ENCODE assay signal across 1 cellular context in the genomic region with DNA sequence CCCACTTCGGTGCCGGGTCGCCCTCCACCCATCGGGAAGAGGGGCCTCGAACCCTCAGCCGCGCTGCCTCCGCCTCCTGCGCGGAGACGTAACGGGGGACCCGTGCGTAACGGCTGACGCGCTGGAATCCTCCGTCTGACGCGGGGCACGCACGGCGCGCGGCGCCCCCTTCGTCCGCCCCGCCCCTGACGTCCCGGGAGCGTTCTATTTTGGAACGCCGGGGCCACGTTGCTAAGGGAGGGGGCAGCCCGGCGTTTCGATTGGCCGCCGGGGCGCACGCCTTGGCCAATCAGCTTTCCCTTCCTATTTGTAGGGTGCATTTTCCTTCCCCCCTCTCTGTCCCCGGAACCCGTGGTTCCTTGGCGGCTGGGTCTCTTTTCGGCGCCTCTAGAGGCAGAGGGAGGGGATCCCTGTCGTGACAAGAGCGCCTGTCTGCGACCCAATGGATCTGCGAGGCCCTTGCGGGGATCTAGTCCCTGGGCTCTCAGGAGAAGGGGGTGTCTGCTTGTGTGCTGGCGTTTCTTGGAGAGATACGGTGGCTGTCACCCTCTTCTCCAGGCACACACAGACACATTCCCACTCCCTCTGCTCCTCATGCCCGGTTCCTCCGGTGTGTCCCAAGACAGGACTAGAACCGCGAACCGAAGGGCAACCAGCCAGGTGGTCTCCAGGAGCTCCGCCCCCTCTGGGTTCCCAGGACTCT.
TF ChIP-seq lines count a peak whose summit lies in the region.

No MANE protein-coding gene starts in this region.

TF ChIP-seq in HepG2, 621 proteins besides CTCF, POLR2A, EP300 and RAD21 (continued from another document and continues in another):
- peak; percentile 85 for TF ChIP-seq ZHX1 (CRISPR knock-in tag; IDR thresholded peaks at IDR 0.05; ENCODE audit: low read depth)
- TF ChIP-seq ATF1 (CRISPR knock-in tag; IDR thresholded peaks at IDR 0.05): peak; percentile 85
- TF ChIP-seq ZNF570 (CRISPR knock-in tag; IDR thresholded peaks at IDR 0.05; ENCODE audit: borderline replicate concordance): no peak
- TF ChIP-seq, protein P1, sequence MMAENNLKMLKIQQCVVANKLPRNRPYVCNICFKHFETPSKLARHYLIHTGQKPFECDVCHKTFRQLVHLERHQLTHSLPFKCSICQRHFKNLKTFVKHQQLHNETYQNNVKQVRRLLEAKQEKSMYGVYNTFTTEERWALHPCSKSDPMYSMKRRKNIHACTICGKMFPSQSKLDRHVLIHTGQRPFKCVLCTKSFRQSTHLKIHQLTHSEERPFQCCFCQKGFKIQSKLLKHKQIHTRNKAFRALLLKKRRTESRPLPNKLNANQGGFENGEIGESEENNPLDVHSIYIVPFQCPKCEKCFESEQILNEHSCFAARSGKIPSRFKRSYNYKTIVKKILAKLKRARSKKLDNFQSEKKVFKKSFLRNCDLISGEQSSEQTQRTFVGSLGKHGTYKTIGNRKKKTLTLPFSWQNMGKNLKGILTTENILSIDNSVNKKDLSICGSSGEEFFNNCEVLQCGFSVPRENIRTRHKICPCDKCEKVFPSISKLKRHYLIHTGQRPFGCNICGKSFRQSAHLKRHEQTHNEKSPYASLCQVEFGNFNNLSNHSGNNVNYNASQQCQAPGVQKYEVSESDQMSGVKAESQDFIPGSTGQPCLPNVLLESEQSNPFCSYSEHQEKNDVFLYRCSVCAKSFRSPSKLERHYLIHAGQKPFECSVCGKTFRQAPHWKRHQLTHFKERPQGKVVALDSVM (CRISPR knock-in tag; IDR thresholded peaks at IDR 0.05): no peak; the same call in 1 of the 2 replicates
- no peak for TF ChIP-seq ZNF33B (CRISPR knock-in tag; IDR thresholded peaks at IDR 0.05)
- TF ChIP-seq MED1 (CRISPR knock-in tag; IDR thresholded peaks at IDR 0.05): 0 out of 2 replicates have a peak, but pooled peaks have one; percentile 31
- TF ChIP-seq, protein P2, sequence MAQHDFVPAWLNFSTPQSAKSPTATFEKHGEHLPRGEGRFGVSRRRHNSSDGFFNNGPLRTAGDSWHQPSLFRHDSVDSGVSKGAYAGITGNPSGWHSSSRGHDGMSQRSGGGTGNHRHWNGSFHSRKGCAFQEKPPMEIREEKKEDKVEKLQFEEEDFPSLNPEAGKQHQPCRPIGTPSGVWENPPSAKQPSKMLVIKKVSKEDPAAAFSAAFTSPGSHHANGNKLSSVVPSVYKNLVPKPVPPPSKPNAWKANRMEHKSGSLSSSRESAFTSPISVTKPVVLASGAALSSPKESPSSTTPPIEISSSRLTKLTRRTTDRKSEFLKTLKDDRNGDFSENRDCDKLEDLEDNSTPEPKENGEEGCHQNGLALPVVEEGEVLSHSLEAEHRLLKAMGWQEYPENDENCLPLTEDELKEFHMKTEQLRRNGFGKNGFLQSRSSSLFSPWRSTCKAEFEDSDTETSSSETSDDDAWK (CRISPR knock-in tag; IDR thresholded peaks at IDR 0.05): no peak
- TF ChIP-seq ZSCAN12 (CRISPR knock-in tag; IDR thresholded peaks at IDR 0.05): no peak
- no peak for TF ChIP-seq ZFP82 (CRISPR knock-in tag; IDR thresholded peaks at IDR 0.05; ENCODE audit: borderline replicate concordance)
- TF ChIP-seq, protein P3, sequence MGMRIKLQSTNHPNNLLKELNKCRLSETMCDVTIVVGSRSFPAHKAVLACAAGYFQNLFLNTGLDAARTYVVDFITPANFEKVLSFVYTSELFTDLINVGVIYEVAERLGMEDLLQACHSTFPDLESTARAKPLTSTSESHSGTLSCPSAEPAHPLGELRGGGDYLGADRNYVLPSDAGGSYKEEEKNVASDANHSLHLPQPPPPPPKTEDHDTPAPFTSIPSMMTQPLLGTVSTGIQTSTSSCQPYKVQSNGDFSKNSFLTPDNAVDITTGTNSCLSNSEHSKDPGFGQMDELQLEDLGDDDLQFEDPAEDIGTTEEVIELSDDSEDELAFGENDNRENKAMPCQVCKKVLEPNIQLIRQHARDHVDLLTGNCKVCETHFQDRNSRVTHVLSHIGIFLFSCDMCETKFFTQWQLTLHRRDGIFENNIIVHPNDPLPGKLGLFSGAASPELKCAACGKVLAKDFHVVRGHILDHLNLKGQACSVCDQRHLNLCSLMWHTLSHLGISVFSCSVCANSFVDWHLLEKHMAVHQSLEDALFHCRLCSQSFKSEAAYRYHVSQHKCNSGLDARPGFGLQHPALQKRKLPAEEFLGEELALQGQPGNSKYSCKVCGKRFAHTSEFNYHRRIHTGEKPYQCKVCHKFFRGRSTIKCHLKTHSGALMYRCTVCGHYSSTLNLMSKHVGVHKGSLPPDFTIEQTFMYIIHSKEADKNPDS (CRISPR knock-in tag; IDR thresholded peaks at IDR 0.05): no peak; the same call in 1 of the 2 replicates
- no peak for TF ChIP-seq KDM4B (CRISPR knock-in tag; IDR thresholded peaks at IDR 0.05)
- peak; percentile 54; the same call in 1 of the 2 replicates for TF ChIP-seq ZNF414 (CRISPR knock-in tag; IDR thresholded peaks at IDR 0.05)
- no peak for TF ChIP-seq ZNF614 (CRISPR knock-in tag; IDR thresholded peaks at IDR 0.05; ENCODE audit: borderline replicate concordance)
- TF ChIP-seq, protein P4, sequence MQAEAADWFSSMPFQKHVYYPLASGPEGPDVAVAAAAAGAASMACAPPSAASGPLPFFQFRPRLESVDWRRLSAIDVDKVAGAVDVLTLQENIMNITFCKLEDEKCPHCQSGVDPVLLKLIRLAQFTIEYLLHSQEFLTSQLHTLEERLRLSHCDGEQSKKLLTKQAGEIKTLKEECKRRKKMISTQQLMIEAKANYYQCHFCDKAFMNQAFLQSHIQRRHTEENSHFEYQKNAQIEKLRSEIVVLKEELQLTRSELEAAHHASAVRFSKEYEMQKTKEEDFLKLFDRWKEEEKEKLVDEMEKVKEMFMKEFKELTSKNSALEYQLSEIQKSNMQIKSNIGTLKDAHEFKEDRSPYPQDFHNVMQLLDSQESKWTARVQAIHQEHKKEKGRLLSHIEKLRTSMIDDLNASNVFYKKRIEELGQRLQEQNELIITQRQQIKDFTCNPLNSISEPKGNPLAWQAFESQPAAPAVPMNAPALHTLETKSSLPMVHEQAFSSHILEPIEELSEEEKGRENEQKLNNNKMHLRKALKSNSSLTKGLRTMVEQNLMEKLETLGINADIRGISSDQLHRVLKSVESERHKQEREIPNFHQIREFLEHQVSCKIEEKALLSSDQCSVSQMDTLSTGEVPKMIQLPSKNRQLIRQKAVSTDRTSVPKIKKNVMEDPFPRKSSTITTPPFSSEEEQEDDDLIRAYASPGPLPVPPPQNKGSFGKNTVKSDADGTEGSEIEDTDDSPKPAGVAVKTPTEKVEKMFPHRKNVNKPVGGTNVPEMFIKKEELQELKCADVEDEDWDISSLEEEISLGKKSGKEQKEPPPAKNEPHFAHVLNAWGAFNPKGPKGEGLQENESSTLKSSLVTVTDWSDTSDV (CRISPR knock-in tag; IDR thresholded peaks at IDR 0.05): 0 out of 2 replicates have a peak, but pooled peaks have one; percentile 46
- peak; percentile 82 for TF ChIP-seq SPEN (CRISPR knock-in tag; IDR thresholded peaks at IDR 0.05; ENCODE audit: low read depth)
- TF ChIP-seq, protein P5, sequence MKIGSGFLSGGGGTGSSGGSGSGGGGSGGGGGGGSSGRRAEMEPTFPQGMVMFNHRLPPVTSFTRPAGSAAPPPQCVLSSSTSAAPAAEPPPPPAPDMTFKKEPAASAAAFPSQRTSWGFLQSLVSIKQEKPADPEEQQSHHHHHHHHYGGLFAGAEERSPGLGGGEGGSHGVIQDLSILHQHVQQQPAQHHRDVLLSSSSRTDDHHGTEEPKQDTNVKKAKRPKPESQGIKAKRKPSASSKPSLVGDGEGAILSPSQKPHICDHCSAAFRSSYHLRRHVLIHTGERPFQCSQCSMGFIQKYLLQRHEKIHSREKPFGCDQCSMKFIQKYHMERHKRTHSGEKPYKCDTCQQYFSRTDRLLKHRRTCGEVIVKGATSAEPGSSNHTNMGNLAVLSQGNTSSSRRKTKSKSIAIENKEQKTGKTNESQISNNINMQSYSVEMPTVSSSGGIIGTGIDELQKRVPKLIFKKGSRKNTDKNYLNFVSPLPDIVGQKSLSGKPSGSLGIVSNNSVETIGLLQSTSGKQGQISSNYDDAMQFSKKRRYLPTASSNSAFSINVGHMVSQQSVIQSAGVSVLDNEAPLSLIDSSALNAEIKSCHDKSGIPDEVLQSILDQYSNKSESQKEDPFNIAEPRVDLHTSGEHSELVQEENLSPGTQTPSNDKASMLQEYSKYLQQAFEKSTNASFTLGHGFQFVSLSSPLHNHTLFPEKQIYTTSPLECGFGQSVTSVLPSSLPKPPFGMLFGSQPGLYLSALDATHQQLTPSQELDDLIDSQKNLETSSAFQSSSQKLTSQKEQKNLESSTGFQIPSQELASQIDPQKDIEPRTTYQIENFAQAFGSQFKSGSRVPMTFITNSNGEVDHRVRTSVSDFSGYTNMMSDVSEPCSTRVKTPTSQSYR (CRISPR knock-in tag; IDR thresholded peaks at IDR 0.05; ENCODE audit: borderline replicate concordance): peak; percentile 3; the same call in 1 of the 2 replicates
- peak; percentile 81 for TF ChIP-seq RFX5 (IDR thresholded peaks at IDR 0.05; ENCODE audit: low read depth, low read length)
- TF ChIP-seq PCBP2 (optimal IDR thresholded peaks at IDR 0.05; ENCODE audit: low read depth, low read length, poor library complexity, severe bottlenecking): no peak
- no peak for TF ChIP-seq ZNF530 (CRISPR knock-in tag; IDR thresholded peaks at IDR 0.05; ENCODE audit: low read depth)
- peak; percentile 99 for TF ChIP-seq HOXA3 (CRISPR knock-in tag; IDR thresholded peaks at IDR 0.05)
- TF ChIP-seq ZNF672 (CRISPR knock-in tag; IDR thresholded peaks at IDR 0.05): no peak
- TF ChIP-seq ATF6 (CRISPR knock-in tag; conservative IDR thresholded peaks at IDR 0.05): no peak
- no peak for TF ChIP-seq SRSF4 (IDR thresholded peaks at IDR 0.05; ENCODE audit: low read depth, low read length, poor library complexity, severe bottlenecking)
- TF ChIP-seq ELK4 (CRISPR knock-in tag; IDR thresholded peaks at IDR 0.05; ENCODE audit: borderline replicate concordance): no peak
- TF ChIP-seq ZNF776 (CRISPR knock-in tag; IDR thresholded peaks at IDR 0.05): peak; percentile 74; the same call in 1 of the 2 replicates
- TF ChIP-seq ZNF20 (CRISPR knock-in tag; IDR thresholded peaks at IDR 0.05): no peak
- TF ChIP-seq, protein P6, sequence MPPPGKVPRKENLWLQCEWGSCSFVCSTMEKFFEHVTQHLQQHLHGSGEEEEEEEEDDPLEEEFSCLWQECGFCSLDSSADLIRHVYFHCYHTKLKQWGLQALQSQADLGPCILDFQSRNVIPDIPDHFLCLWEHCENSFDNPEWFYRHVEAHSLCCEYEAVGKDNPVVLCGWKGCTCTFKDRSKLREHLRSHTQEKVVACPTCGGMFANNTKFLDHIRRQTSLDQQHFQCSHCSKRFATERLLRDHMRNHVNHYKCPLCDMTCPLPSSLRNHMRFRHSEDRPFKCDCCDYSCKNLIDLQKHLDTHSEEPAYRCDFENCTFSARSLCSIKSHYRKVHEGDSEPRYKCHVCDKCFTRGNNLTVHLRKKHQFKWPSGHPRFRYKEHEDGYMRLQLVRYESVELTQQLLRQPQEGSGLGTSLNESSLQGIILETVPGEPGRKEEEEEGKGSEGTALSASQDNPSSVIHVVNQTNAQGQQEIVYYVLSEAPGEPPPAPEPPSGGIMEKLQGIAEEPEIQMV (CRISPR knock-in tag; IDR thresholded peaks at IDR 0.05; ENCODE audit: low read depth): no peak
- no peak for TF ChIP-seq TSC22D2 (CRISPR knock-in tag; IDR thresholded peaks at IDR 0.05; ENCODE audit: borderline replicate concordance)
- no peak for TF ChIP-seq TCF12 (IDR thresholded peaks at IDR 0.05)
- TF ChIP-seq TCF12 (CRISPR knock-in tag; IDR thresholded peaks at IDR 0.05): no peak
- TF ChIP-seq SCMH1 (CRISPR knock-in tag; IDR thresholded peaks at IDR 0.05; ENCODE audit: borderline replicate concordance): no peak
- no peak for TF ChIP-seq NCOA1 (CRISPR knock-in tag; IDR thresholded peaks at IDR 0.05)
- TF ChIP-seq ZNF12 (CRISPR knock-in tag; IDR thresholded peaks at IDR 0.05): no peak
- TF ChIP-seq REXO4 (CRISPR knock-in tag; IDR thresholded peaks at IDR 0.05; ENCODE audit: borderline replicate concordance): no peak
